In genomic region chrX:38400401-38400910, GRCh38 we compare ENCODE assay signal across 35 cellular contexts. TPM values are rescaled to one million over a fixed set of nuclear protein-coding genes. Genes with fewer than 3 reads are reported as not detected.
"Had no signal": no experiment of that assay in that cellular context is flagged by ENCODE, and none has a peak within 500 bp of the region (broad histone marks: within the 10 kb centered on the region; RNA-seq: fewer than 3 reads in every experiment).

No MANE protein-coding gene starts in this region.

- H3K4me3 Mint-ChIP-seq: activated B cell treated with CpG ODN at 0.5 μM for 24 hours; activated CD4-positive, alpha-beta memory T cell treated with anti-CD3 and anti-CD28 coated beads, Interleukin-2, amount 10 ng/mL, durations not matched to agents 7 days and 5 days; activated CD8-positive, alpha-beta memory T cell treated with anti-CD3 and anti-CD28 coated beads, Interleukin-2, amount 10 ng/mL, durations not matched to agents 7 days and 5 days; activated naive CD4-positive, alpha-beta T cell treated with anti-CD3 and anti-CD28 coated beads, Interleukin-2, amount 10 ng/mL, durations not matched to agents 7 days and 5 days; activated naive CD8-positive, alpha-beta T cell; T-helper 1 cell treated with Interleukin-12 subunit alpha and Interleukin-12 subunit beta and Interleukin-4 antibody, amounts not matched to agents 30 μg/mL and 1 μg/mL, for 36 hours; T-helper 2 cell treated with Interferon-gamma antibody and Interleukin-4, amounts not matched to agents 5 μg/mL and 100 μg/mL, for 36 hours had no signal

- DNase-seq: activated B cell treated with CpG ODN at 0.5 μM for 24 hours; activated CD4-positive, alpha-beta memory T cell treated with anti-CD3 and anti-CD28 coated beads, Interleukin-2, amount 10 ng/mL, durations not matched to agents 7 days and 5 days; activated CD4-positive, alpha-beta T cell treated with anti-CD3 and anti-CD28 coated beads for 1 hour; activated CD4-positive, alpha-beta T cell treated with anti-CD3 and anti-CD28 coated beads for 48 hours; activated CD8-positive, alpha-beta memory T cell treated with anti-CD3 and anti-CD28 coated beads for 24 hours; activated CD8-positive, alpha-beta memory T cell treated with anti-CD3 and anti-CD28 coated beads, Interleukin-2, amount 10 ng/mL, durations not matched to agents 7 days and 5 days; activated CD8-positive, alpha-beta memory T cell treated with anti-CD3 and anti-CD28 coated beads, Interleukin-2, amount 50 U/mL, for 48 hours; activated effector memory CD4-positive, alpha-beta T cell treated with Interleukin-2 at 50 U/mL for 16 hours; activated naive CD4-positive, alpha-beta T cell treated with anti-CD3 and anti-CD28 coated beads, Interleukin-2, amount 10 ng/mL, durations not matched to agents 7 days and 5 days; activated T-cell treated with anti-CD3 and anti-CD28 coated beads, Interleukin-2, amount 50 U/mL, for 48 hours; amniotic stem cell; aorta; brain microvascular endothelial cell; central memory CD4-positive, alpha-beta T cell; Kasumi-1; MG63; NCI-H1048; NCI-H1105 treated with DMSO at 0.1 percent for 48 hours; NCI-H1436; NCI-H1694 treated with DMSO at 0.1 percent for 48 hours; NCI-H2029 treated with DMSO at 0.1 percent for 48 hours; NCI-H2107; NCI-H2171; NCI-H510A; NCI-H526; NCI-H774; PC-3; Peyer's patch; RPMI8226; SHP77 treated with DMSO at 0.1 percent for 48 hours; SK-N-SH had no signal

- H3K4me1 Mint-ChIP-seq: activated B cell treated with CpG ODN at 0.5 μM for 24 hours; activated CD4-positive, alpha-beta memory T cell treated with anti-CD3 and anti-CD28 coated beads, Interleukin-2, amount 10 ng/mL, durations not matched to agents 7 days and 5 days; activated CD8-positive, alpha-beta memory T cell treated with anti-CD3 and anti-CD28 coated beads, Interleukin-2, amount 10 ng/mL, durations not matched to agents 7 days and 5 days; activated naive CD4-positive, alpha-beta T cell treated with anti-CD3 and anti-CD28 coated beads, Interleukin-2, amount 10 ng/mL, durations not matched to agents 7 days and 5 days had no signal

- H3K9me3 Mint-ChIP-seq: activated B cell treated with CpG ODN at 0.5 μM for 24 hours; activated CD4-positive, alpha-beta memory T cell treated with anti-CD3 and anti-CD28 coated beads, Interleukin-2, amount 10 ng/mL, durations not matched to agents 7 days and 5 days; activated naive CD4-positive, alpha-beta T cell treated with anti-CD3 and anti-CD28 coated beads, Interleukin-2, amount 10 ng/mL, durations not matched to agents 7 days and 5 days; T-helper 1 cell treated with Interleukin-12 subunit alpha and Interleukin-12 subunit beta and Interleukin-4 antibody, amounts not matched to agents 30 μg/mL and 1 μg/mL, for 36 hours; T-helper 2 cell treated with Interferon-gamma antibody and Interleukin-4, amounts not matched to agents 5 μg/mL and 100 μg/mL, for 36 hours had no signal

- H3K36me3 Mint-ChIP-seq: activated CD8-positive, alpha-beta memory T cell treated with anti-CD3 and anti-CD28 coated beads, Interleukin-2, amount 10 ng/mL, durations not matched to agents 7 days and 5 days; activated naive CD4-positive, alpha-beta T cell treated with anti-CD3 and anti-CD28 coated beads, Interleukin-2, amount 10 ng/mL, durations not matched to agents 7 days and 5 days; activated naive CD8-positive, alpha-beta T cell had no signal

- H3K27me3 Mint-ChIP-seq: activated B cell treated with CpG ODN at 0.5 μM for 24 hours; activated CD4-positive, alpha-beta memory T cell treated with anti-CD3 and anti-CD28 coated beads, Interleukin-2, amount 10 ng/mL, durations not matched to agents 7 days and 5 days; activated CD8-positive, alpha-beta memory T cell treated with anti-CD3 and anti-CD28 coated beads, Interleukin-2, amount 10 ng/mL, durations not matched to agents 7 days and 5 days; activated naive CD4-positive, alpha-beta T cell treated with anti-CD3 and anti-CD28 coated beads, Interleukin-2, amount 10 ng/mL, durations not matched to agents 7 days and 5 days; activated naive CD8-positive, alpha-beta T cell had no signal

- H3K27ac Mint-ChIP-seq: activated B cell treated with CpG ODN at 0.5 μM for 24 hours; activated CD4-positive, alpha-beta memory T cell treated with anti-CD3 and anti-CD28 coated beads, Interleukin-2, amount 10 ng/mL, durations not matched to agents 7 days and 5 days; activated CD8-positive, alpha-beta memory T cell treated with anti-CD3 and anti-CD28 coated beads, Interleukin-2, amount 10 ng/mL, durations not matched to agents 7 days and 5 days; activated naive CD4-positive, alpha-beta T cell treated with anti-CD3 and anti-CD28 coated beads, Interleukin-2, amount 10 ng/mL, durations not matched to agents 7 days and 5 days; activated naive CD8-positive, alpha-beta T cell; T-helper 1 cell treated with Interleukin-12 subunit alpha and Interleukin-12 subunit beta and Interleukin-4 antibody, amounts not matched to agents 30 μg/mL and 1 μg/mL, for 36 hours; T-helper 2 cell treated with Interferon-gamma antibody and Interleukin-4, amounts not matched to agents 5 μg/mL and 100 μg/mL, for 36 hours had no signal

- ATAC-seq: activated CD8-positive, alpha-beta memory T cell treated with anti-CD3 and anti-CD28 coated beads, Interleukin-2, amount 10 ng/mL, durations not matched to agents 7 days and 5 days; PC-3 had no signal

RNA-seq across cellular contexts. Expression of gene OTC, which starts 48.1 kb away (rescaled TPM):
- total RNA-seq: activated B cell treated with CpG ODN at 0.5 μM for 24 hours; activated CD4-positive, alpha-beta memory T cell treated with anti-CD3 and anti-CD28 coated beads, Interleukin-2, amount 10 ng/mL, durations not matched to agents 7 days and 5 days; activated CD8-positive, alpha-beta memory T cell treated with anti-CD3 and anti-CD28 coated beads, Interleukin-2, amount 10 ng/mL, durations not matched to agents 7 days and 5 days; PC-3; SJSA1 had no signal
